Comparison of ENCODE assay signal across 9 cellular contexts in genomic region chr6:113414511-113414910, GRCh38.
A peak's percentile ranks its signal among the peaks of the same experiment; 100 is the strongest.
DNase-seq lines count a peak whose midpoint lies in the region; ATAC-seq and TF ChIP-seq lines count a peak whose summit lies in the region.
"Had no signal": no experiment of that assay in that cellular context is flagged by ENCODE, and none has a peak within 500 bp of the region (broad histone marks: within the 10 kb centered on the region; RNA-seq: fewer than 3 reads in every experiment).

No MANE protein-coding gene starts in this region.

- H3K27me3 ChIP-seq in heart left ventricle (no peaks in the 10 kb centered on the region), thoracic aorta (replicated peaks; ENCODE audit: insufficient read depth) (no peaks in the 10 kb centered on the region)

- WGBS in heart left ventricle, 4 donors: 28 to 51% (median 32%) methylated on average over 3 of the region's 3 CpGs

- ATAC-seq in heart left ventricle: peak in 3 of 4 donors; percentile 70 to 84 (median 81)
- no peak for ATAC-seq in thoracic aorta (ENCODE audit: insufficient number of reproducible peaks, low FRiP score, low read depth)
- ATAC-seq in HG03135 (IDR thresholded peaks at IDR 0.05; ENCODE audit: unreplicated experiment): no peak
- no peak for ATAC-seq in HG03469 (IDR thresholded peaks at IDR 0.05; ENCODE audit: unreplicated experiment)

- H3K27ac ChIP-seq in heart left ventricle: no peak overlapping the region
- no peak overlapping the region for H3K27ac ChIP-seq in thoracic aorta

- DNase-seq in NCI-H2227 (lab: John Stamatoyannopoulos, UW; ENCODE audit: unreplicated experiment) (peak; percentile 15), NCI-H2227 treated with DMSO at 0.1 percent for 48 hours (lab: John Stamatoyannopoulos, UW) (no peak), SW480 (ENCODE audit: low spot score) (peak; percentile 30), heart left ventricle (peak in 4 of 5 donors; percentile 19 to 42 (median 34)), thoracic aorta (ENCODE audit: low spot score) (no peak), islet precursor cell (no peak)
- DNase-seq: CD4-positive, CD25-positive, alpha-beta regulatory T cell had no signal

- TF ChIP-seq CTCF in heart left ventricle (IDR thresholded peaks at IDR 0.05) (peak; percentile 21 to 69 (median 53)), thoracic aorta (IDR thresholded peaks at IDR 0.05) (peak; percentile 45)

- H3K36me3 ChIP-seq in heart left ventricle (no peaks in the 10 kb centered on the region), thoracic aorta (no peaks in the 10 kb centered on the region)

- peaks cover 0 to 14% (median 0%) of the 10 kb centered on the region in 12 donors for H3K4me1 ChIP-seq in heart left ventricle
- no peaks in the 10 kb centered on the region for H3K4me1 ChIP-seq in thoracic aorta (ENCODE audit: control insufficient read depth in 1 of 2, low read depth in 2 of 2)

- intact Hi-C loops in heart left ventricle (cut with DNase I): loop anchor here in 8 of 10 donors (1.0 to 10.0 kb wide), 5 partner anchors 320 to 640 kb away; partner anchors contain the start of gene MARCKS (in 7 of the 8)

- H3K4me3 ChIP-seq in heart left ventricle (no peak overlapping the region), thoracic aorta (no peak overlapping the region)

- TF ChIP-seq POLR2A in heart left ventricle (IDR thresholded peaks at IDR 0.05): no peak

- no peaks in the 10 kb centered on the region for H3K9me3 ChIP-seq in heart left ventricle
- H3K9me3 ChIP-seq in thoracic aorta: no peaks in the 10 kb centered on the region

Comparison
In these comparisons a context has a peak if more than half of its experiments do, and no peak if none do; other contexts are left out.
1. DNase-seq: peak in NCI-H2227 (single experiment), SW480 (single experiment) and heart left ventricle (4 of 5); none in NCI-H2227 treated with DMSO at 0.1 percent for 48 hours (single experiment), thoracic aorta (single experiment) and islet precursor cell (single experiment).
2. ATAC-seq: peak in heart left ventricle (3 of 4); none in thoracic aorta (single experiment), HG03135 (single experiment) and HG03469 (single experiment).